Comparison of ENCODE assay signal across 8 cellular contexts in genomic region chr7:134750083-134751062, GRCh38.
DNase-seq lines count a peak whose midpoint lies in the region; ATAC-seq and TF ChIP-seq lines count a peak whose summit lies in the region.

No MANE protein-coding gene starts in this region.

- no peaks in the 10 kb centered on the region for H3K27me3 Mint-ChIP-seq in T-helper 2 cell treated with Interferon-gamma antibody and Interleukin-4, amounts not matched to agents 5 μg/mL and 100 μg/mL, for 36 hours (ENCODE audit: low read depth)

- no peak overlapping the region for H3K4me3 Mint-ChIP-seq in T-helper 2 cell treated with Interferon-gamma antibody and Interleukin-4, amounts not matched to agents 5 μg/mL and 100 μg/mL, for 36 hours

- H3K27ac ChIP-seq in coronary artery, result peak overlapping the region in 1 of 2 donors; percentile 43

- ATAC-seq in HG03039 (IDR thresholded peaks at IDR 0.05; ENCODE audit: unreplicated experiment) (peak; percentile 61), HG02678 (IDR thresholded peaks at IDR 0.05; ENCODE audit: unreplicated experiment) (no peak)

- H3K4me3 ChIP-seq in coronary artery, result no peak overlapping the region

- peaks cover 27% of the 10 kb centered on the region for H3K4me1 Mint-ChIP-seq in T-helper 2 cell treated with Interferon-gamma antibody and Interleukin-4, amounts not matched to agents 5 μg/mL and 100 μg/mL, for 36 hours (ENCODE audit: low read depth)

- peak; percentile 21 for DNase-seq in T-helper 2 cell treated with Interferon-gamma antibody and Interleukin-4, amounts not matched to agents 5 μg/mL and 100 μg/mL, for 36 hours (ENCODE audit: low spot score)
- DNase-seq in astrocyte of the hippocampus (ENCODE audit: low read depth, low spot score), result peak; percentile 44
- DNase-seq in islet precursor cell, result peak; percentile 82
- DNase-seq in stimulated activated CD4-positive, alpha-beta T cell treated with anti-CD3 and anti-CD28 coated beads, Interleukin-4, amount 100 ng/mL, for 48 hours (ENCODE audit: low read depth in 2 of 2), result peak; percentile 64 to 68
- DNase-seq in coronary artery (ENCODE audit: low spot score), result no peak

- TF ChIP-seq CTCF in GM12873 (IDR thresholded peaks at IDR 0.05; ENCODE audit: insufficient read depth, low read depth, low read length, missing control alignments) (peak; percentile 94), coronary artery (IDR thresholded peaks at IDR 0.05) (no peak)

- H3K36me3 Mint-ChIP-seq in T-helper 2 cell treated with Interferon-gamma antibody and Interleukin-4, amounts not matched to agents 5 μg/mL and 100 μg/mL, for 36 hours (ENCODE audit: low read depth), result no peaks in the 10 kb centered on the region

- no peaks in the 10 kb centered on the region for H3K9me3 Mint-ChIP-seq in T-helper 2 cell treated with Interferon-gamma antibody and Interleukin-4, amounts not matched to agents 5 μg/mL and 100 μg/mL, for 36 hours

- H3K27ac Mint-ChIP-seq in T-helper 2 cell treated with Interferon-gamma antibody and Interleukin-4, amounts not matched to agents 5 μg/mL and 100 μg/mL, for 36 hours, result no peak overlapping the region
